Comparison of ENCODE assay signal across 20 cellular contexts in genomic region chr4:165915215-165915614, GRCh38. TPM values are rescaled to one million over a fixed set of nuclear protein-coding genes. Genes with fewer than 3 reads are reported as not detected.
"Had no signal": no experiment of that assay in that cellular context is flagged by ENCODE, and none has a peak within 500 bp of the region (broad histone marks: within the 10 kb centered on the region; RNA-seq: fewer than 3 reads in every experiment).

No MANE protein-coding gene starts in this region.

- H3K9me3 ChIP-seq: heart right ventricle, neutrophil, psoas muscle, spleen, tibial nerve, upper lobe of right lung, vagina had no signal

- H3K4me3 ChIP-seq: heart right ventricle, psoas muscle, spleen, tibial nerve, upper lobe of right lung, vagina had no signal

- H3K27ac Mint-ChIP-seq: dendritic cell treated with granulocyte-macrophage colony-stimulating factor and Interleukin-4, amounts not matched to agents 40 ng/mL and 50 ng/mL, for 4 days; naive thymus-derived CD4-positive, alpha-beta T cell; stimulated activated memory B cell treated with anti-CD40 and anti-IgM and Interleukin-4, amounts not matched to agents 10 μg/mL and 1 μg/mL and 100 μg/mL, for 72 hours; stimulated activated naive CD8-positive, alpha-beta T cell treated with anti-CD3 and anti-CD28 coated beads, Interleukin-15, Interleukin-2, amounts not matched to agents 100 ng/mL and 50 ng/mL, for 24 hours had no signal

- DNase-seq: erythroblast; heart right ventricle; hypothalamus; left colon; left ventricle myocardium superior; naive thymus-derived CD4-positive, alpha-beta T cell; psoas muscle; spleen; stimulated activated CD4-positive, alpha-beta T cell treated with anti-CD3 and anti-CD28 coated beads, Interleukin-15, amount 100 ng/mL, for 24 hours; stimulated activated CD4-positive, alpha-beta T cell treated with anti-CD3 and anti-CD28 coated beads, Interleukin-1b, Interleukin-23, amount 100 ng/mL, for 48 hours; stimulated activated CD4-positive, alpha-beta T cell treated with anti-CD3 and anti-CD28 coated beads, Interleukin-4, amount 100 ng/mL, for 24 hours; upper lobe of right lung had no signal

- H3K36me3 Mint-ChIP-seq: naive thymus-derived CD4-positive, alpha-beta T cell; stimulated activated memory B cell treated with anti-CD40 and anti-IgM and Interleukin-4, amounts not matched to agents 10 μg/mL and 1 μg/mL and 100 μg/mL, for 72 hours had no signal

- H3K4me1 ChIP-seq: heart right ventricle, psoas muscle, spleen, tibial nerve, upper lobe of right lung, vagina had no signal

- ATAC-seq: heart right ventricle; left colon; left ventricle myocardium superior; naive thymus-derived CD4-positive, alpha-beta T cell; psoas muscle; sciatic nerve; stimulated activated memory B cell treated with anti-CD40 and anti-IgM and Interleukin-4, amounts not matched to agents 10 μg/mL and 1 μg/mL and 100 μg/mL, for 72 hours; upper lobe of right lung had no signal

- H3K4me1 Mint-ChIP-seq: naive thymus-derived CD4-positive, alpha-beta T cell; stimulated activated memory B cell treated with anti-CD40 and anti-IgM and Interleukin-4, amounts not matched to agents 10 μg/mL and 1 μg/mL and 100 μg/mL, for 72 hours had no signal

- H3K27ac ChIP-seq: heart right ventricle, neutrophil, psoas muscle, spleen, tibial nerve, upper lobe of right lung, vagina had no signal

- H3K27me3 Mint-ChIP-seq: dendritic cell treated with granulocyte-macrophage colony-stimulating factor and Interleukin-4, amounts not matched to agents 40 ng/mL and 50 ng/mL, for 4 days; naive thymus-derived CD4-positive, alpha-beta T cell; stimulated activated memory B cell treated with anti-CD40 and anti-IgM and Interleukin-4, amounts not matched to agents 10 μg/mL and 1 μg/mL and 100 μg/mL, for 72 hours; stimulated activated naive CD8-positive, alpha-beta T cell treated with anti-CD3 and anti-CD28 coated beads, Interleukin-15, Interleukin-2, amounts not matched to agents 100 ng/mL and 50 ng/mL, for 24 hours had no signal

- H3K27me3 ChIP-seq: heart right ventricle, neutrophil, spleen, tibial nerve, upper lobe of right lung, vagina had no signal

- H3K4me3 Mint-ChIP-seq: dendritic cell treated with granulocyte-macrophage colony-stimulating factor and Interleukin-4, amounts not matched to agents 40 ng/mL and 50 ng/mL, for 4 days; naive thymus-derived CD4-positive, alpha-beta T cell; stimulated activated memory B cell treated with anti-CD40 and anti-IgM and Interleukin-4, amounts not matched to agents 10 μg/mL and 1 μg/mL and 100 μg/mL, for 72 hours; stimulated activated naive CD8-positive, alpha-beta T cell treated with anti-CD3 and anti-CD28 coated beads, Interleukin-15, Interleukin-2, amounts not matched to agents 100 ng/mL and 50 ng/mL, for 24 hours had no signal

- H3K36me3 ChIP-seq: heart right ventricle, neutrophil, spleen, tibial nerve, upper lobe of right lung, vagina had no signal

RNA-seq across cellular contexts. Expression of gene TLL1, which starts 42.2 kb away (rescaled TPM):
- total RNA-seq: mononuclear cell; naive thymus-derived CD4-positive, alpha-beta T cell had no signal
